1 cellular context compared by ENCODE assay signal in the genomic region with DNA sequence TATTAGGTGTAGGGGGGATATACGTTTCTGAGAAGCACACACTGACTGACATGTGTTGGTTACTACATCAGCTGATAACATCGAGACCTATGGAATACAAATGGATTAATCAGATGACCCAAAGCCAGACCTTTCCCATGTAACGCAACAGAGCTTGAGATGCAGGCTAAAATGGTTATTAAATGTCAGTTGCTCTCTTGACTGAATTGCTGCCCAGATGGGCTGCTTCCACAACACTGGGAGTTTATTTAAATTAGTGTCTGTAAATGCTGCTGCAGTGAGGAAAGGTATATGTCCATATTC.
TF ChIP-seq lines count a peak whose summit lies in the region.

No MANE protein-coding gene starts in this region.

TF ChIP-seq in WTC11, 78 proteins besides CTCF, POLR2A, EP300 and RAD21 (continued from another document):
- TF ChIP-seq, protein P1, sequence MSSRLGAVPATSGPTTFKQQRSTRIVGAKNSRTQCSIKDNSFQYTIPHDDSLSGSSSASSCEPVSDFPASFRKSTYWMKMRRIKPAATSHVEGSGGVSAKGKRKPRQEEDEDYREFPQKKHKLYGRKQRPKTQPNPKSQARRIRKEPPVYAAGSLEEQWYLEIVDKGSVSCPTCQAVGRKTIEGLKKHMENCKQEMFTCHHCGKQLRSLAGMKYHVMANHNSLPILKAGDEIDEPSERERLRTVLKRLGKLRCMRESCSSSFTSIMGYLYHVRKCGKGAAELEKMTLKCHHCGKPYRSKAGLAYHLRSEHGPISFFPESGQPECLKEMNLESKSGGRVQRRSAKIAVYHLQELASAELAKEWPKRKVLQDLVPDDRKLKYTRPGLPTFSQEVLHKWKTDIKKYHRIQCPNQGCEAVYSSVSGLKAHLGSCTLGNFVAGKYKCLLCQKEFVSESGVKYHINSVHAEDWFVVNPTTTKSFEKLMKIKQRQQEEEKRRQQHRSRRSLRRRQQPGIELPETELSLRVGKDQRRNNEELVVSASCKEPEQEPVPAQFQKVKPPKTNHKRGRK (CRISPR knock-in tag; IDR thresholded peaks at IDR 0.05; ENCODE audit: borderline replicate concordance) = no peak
- TF ChIP-seq JAZF1 (CRISPR knock-in tag; IDR thresholded peaks at IDR 0.05) = no peak
- TF ChIP-seq ETV6 (CRISPR knock-in tag; IDR thresholded peaks at IDR 0.05) = no peak
- TF ChIP-seq, protein P2, sequence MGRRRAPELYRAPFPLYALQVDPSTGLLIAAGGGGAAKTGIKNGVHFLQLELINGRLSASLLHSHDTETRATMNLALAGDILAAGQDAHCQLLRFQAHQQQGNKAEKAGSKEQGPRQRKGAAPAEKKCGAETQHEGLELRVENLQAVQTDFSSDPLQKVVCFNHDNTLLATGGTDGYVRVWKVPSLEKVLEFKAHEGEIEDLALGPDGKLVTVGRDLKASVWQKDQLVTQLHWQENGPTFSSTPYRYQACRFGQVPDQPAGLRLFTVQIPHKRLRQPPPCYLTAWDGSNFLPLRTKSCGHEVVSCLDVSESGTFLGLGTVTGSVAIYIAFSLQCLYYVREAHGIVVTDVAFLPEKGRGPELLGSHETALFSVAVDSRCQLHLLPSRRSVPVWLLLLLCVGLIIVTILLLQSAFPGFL (CRISPR knock-in tag; IDR thresholded peaks at IDR 0.05; ENCODE audit: borderline replicate concordance) = no peak
- no peak for TF ChIP-seq MYBL2 (CRISPR knock-in tag; IDR thresholded peaks at IDR 0.05)
- TF ChIP-seq NR3C1 (CRISPR knock-in tag; conservative IDR thresholded peaks at IDR 0.05; ENCODE audit: low read depth) = no peak
- TF ChIP-seq, protein P3, sequence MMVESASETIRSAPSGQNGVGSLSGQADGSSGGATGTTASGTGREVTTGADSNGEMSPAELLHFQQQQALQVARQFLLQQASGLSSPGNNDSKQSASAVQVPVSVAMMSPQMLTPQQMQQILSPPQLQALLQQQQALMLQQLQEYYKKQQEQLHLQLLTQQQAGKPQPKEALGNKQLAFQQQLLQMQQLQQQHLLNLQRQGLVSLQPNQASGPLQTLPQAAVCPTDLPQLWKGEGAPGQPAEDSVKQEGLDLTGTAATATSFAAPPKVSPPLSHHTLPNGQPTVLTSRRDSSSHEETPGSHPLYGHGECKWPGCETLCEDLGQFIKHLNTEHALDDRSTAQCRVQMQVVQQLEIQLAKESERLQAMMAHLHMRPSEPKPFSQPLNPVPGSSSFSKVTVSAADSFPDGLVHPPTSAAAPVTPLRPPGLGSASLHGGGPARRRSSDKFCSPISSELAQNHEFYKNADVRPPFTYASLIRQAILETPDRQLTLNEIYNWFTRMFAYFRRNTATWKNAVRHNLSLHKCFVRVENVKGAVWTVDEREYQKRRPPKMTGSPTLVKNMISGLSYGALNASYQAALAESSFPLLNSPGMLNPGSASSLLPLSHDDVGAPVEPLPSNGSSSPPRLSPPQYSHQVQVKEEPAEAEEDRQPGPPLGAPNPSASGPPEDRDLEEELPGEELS (CRISPR knock-in tag; IDR thresholded peaks at IDR 0.05) = no peak
- no peak for TF ChIP-seq CBFB (CRISPR knock-in tag; IDR thresholded peaks at IDR 0.05; ENCODE audit: low read depth)
- TF ChIP-seq, protein P4, sequence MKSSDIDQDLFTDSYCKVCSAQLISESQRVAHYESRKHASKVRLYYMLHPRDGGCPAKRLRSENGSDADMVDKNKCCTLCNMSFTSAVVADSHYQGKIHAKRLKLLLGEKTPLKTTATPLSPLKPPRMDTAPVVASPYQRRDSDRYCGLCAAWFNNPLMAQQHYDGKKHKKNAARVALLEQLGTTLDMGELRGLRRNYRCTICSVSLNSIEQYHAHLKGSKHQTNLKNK (CRISPR knock-in tag; IDR thresholded peaks at IDR 0.05) = no peak
